In genomic region chr9:127977877-127978647, GRCh38 we compare ENCODE assay signal across 8 cellular contexts. TPM values are rescaled to one million over a fixed set of nuclear protein-coding genes. Genes with fewer than 3 reads are reported as not detected.
DNase-seq lines count a peak whose midpoint lies in the region; ATAC-seq and TF ChIP-seq lines count a peak whose summit lies in the region.

No MANE protein-coding gene starts in this region.

- H3K27me3 ChIP-seq in HUES6 (ENCODE audit: control insufficient read depth, insufficient read depth, low read length) (no peaks in the 10 kb centered on the region), iPS-20b (ENCODE audit: insufficient read depth, low read length) (no peaks in the 10 kb centered on the region), spleen (replicated peaks in 1 of 7) (peaks cover 0 to 12% (median 0%) of the 10 kb centered on the region in 7 donors)

- H3K4me3 ChIP-seq in HUES6 (ENCODE audit: low read depth, low read length) (peak overlapping the region; percentile 82), iPS-20b (ENCODE audit: low read length) (peak overlapping the region; percentile 58), spleen (peak overlapping the region; percentile 65 to 94 (median 80))

- H3K27me3 Mint-ChIP-seq in activated naive CD8-positive, alpha-beta T cell treated with anti-CD3 and anti-CD28 coated beads, Interleukin-2, amount 50 U/mL, for 24 hours = no peaks in the 10 kb centered on the region

- H3K36me3 ChIP-seq in HUES6 (ENCODE audit: control insufficient read depth, insufficient read depth, low read length) (no peaks in the 10 kb centered on the region), iPS-20b (ENCODE audit: insufficient read depth, low read depth, low read length) (peaks cover 5% of the 10 kb centered on the region; the same call in 1 of the 2 replicates), spleen (peaks cover 0 to 10% (median 0%) of the 10 kb centered on the region in 6 donors)

- H3K4me3 Mint-ChIP-seq in activated naive CD8-positive, alpha-beta T cell treated with anti-CD3 and anti-CD28 coated beads, Interleukin-2, amount 50 U/mL, for 24 hours = peak overlapping the region; percentile 91

- H3K27ac ChIP-seq in C4-2B = peak overlapping the region; percentile 80
- peak overlapping the region; percentile 26 for H3K27ac ChIP-seq in HUES6 (ENCODE audit: low read depth, low read length)
- H3K27ac ChIP-seq in iPS-20b (ENCODE audit: low read length) = no peak overlapping the region
- peak overlapping the region; percentile 8 to 94 (median 86) for H3K27ac ChIP-seq in spleen

- H3K36me3 Mint-ChIP-seq in activated naive CD8-positive, alpha-beta T cell treated with anti-CD3 and anti-CD28 coated beads, Interleukin-2, amount 50 U/mL, for 24 hours (ENCODE audit: low read depth) = no peaks in the 10 kb centered on the region

- H3K4me1 ChIP-seq in HUES6 (ENCODE audit: control insufficient read depth, insufficient read depth, low read length) (peaks cover 61% of the 10 kb centered on the region), iPS-20b (ENCODE audit: insufficient read depth, low read length) (peaks cover 22% of the 10 kb centered on the region; the same call in 1 of the 2 replicates), spleen (peaks cover 43 to 92% (median 91%) of the 10 kb centered on the region in 6 donors)

- H3K4me1 Mint-ChIP-seq in activated naive CD8-positive, alpha-beta T cell treated with anti-CD3 and anti-CD28 coated beads, Interleukin-2, amount 50 U/mL, for 24 hours = peaks cover 77% of the 10 kb centered on the region

- TF ChIP-seq CTCF in C4-2B (conservative IDR thresholded peaks at IDR 0.05) (no peak), spleen (IDR thresholded peaks at IDR 0.05 in 8 of 11, conservative IDR thresholded peaks at IDR 0.05 in 3 of 11) (no peak)

- peak overlapping the region; percentile 88 for H3K27ac Mint-ChIP-seq in activated naive CD8-positive, alpha-beta T cell treated with anti-CD3 and anti-CD28 coated beads, Interleukin-2, amount 50 U/mL, for 24 hours

- intact Hi-C loops in spleen (cut with DNase I; ENCODE audit: low total_unique reads) = no loop called here

- ATAC-seq in activated naive CD8-positive, alpha-beta T cell treated with anti-CD3 and anti-CD28 coated beads, Interleukin-2, amount 50 U/mL, for 24 hours = no peak
- ATAC-seq in HG02840 (IDR thresholded peaks at IDR 0.05; ENCODE audit: low FRiP score, unreplicated experiment) = no peak
- ATAC-seq in GM18909 (IDR thresholded peaks at IDR 0.05; ENCODE audit: poor library complexity, unreplicated experiment) = no peak
- ATAC-seq in GM18867 (IDR thresholded peaks at IDR 0.05; ENCODE audit: unreplicated experiment) = no peak

- no peaks in the 10 kb centered on the region for H3K9me3 Mint-ChIP-seq in activated naive CD8-positive, alpha-beta T cell treated with anti-CD3 and anti-CD28 coated beads, Interleukin-2, amount 50 U/mL, for 24 hours

- no peak for TF ChIP-seq POLR2A in spleen (IDR thresholded peaks at IDR 0.05)

- no peaks in the 10 kb centered on the region for H3K9me3 ChIP-seq in HUES6 (ENCODE audit: control insufficient read depth, insufficient read depth, low read depth, low read length)
- H3K9me3 ChIP-seq in iPS-20b (ENCODE audit: insufficient read depth, low read depth, low read length) = no peaks in the 10 kb centered on the region
- no peaks in the 10 kb centered on the region for H3K9me3 ChIP-seq in spleen

- peak; percentile 34 for DNase-seq in activated naive CD8-positive, alpha-beta T cell treated with anti-CD3 and anti-CD28 coated beads, Interleukin-2, amount 50 U/mL, for 24 hours
- no peak for DNase-seq in spleen

- 59 to 74% (median 65%) methylated on average over 12 of the region's 12 CpGs for WGBS in spleen, 5 donors

- H3K9ac ChIP-seq in HUES6 (ENCODE audit: low read length) = peak overlapping the region; percentile 30
- peak overlapping the region; percentile 47; the same call in 1 of the 2 replicates for H3K9ac ChIP-seq in iPS-20b (ENCODE audit: low read depth, low read length)

RNA-seq across cellular contexts. Expression of gene EEIG1, which starts 2.7 kb away (rescaled TPM):
- total RNA-seq in spleen = 100 to 1,000 TPM in 1 of 7 donors, 10 to 100 TPM in 6; 27.3 to 102 (median 72.8) TPM
- polyA plus RNA-seq in spleen = 10 to 100 TPM; 28.6 to 39.6 (median 29.0) TPM

RNA-seq across cellular contexts. Expression of gene DPM2, which starts 40.4 kb away (rescaled TPM):
- total RNA-seq in spleen = 10 to 100 TPM; 19.5 to 31.3 (median 25.2) TPM
- 10 to 100 TPM; 23.6 to 33.8 (median 28.1) TPM for polyA plus RNA-seq in spleen

RNA-seq across cellular contexts. Expression of gene PIP5KL1, which starts 47.5 kb away (rescaled TPM):
- total RNA-seq in spleen = 1 to 10 TPM in 2 of 7 donors, under 1 TPM in 3, not detected in 2; 0.46 to 3.6 (median 0.94) TPM
- polyA plus RNA-seq in spleen = under 1 TPM; 0.13 to 0.51 (median 0.42) TPM
